ENCODE assay signal across 25 cellular contexts in the genomic region with DNA sequence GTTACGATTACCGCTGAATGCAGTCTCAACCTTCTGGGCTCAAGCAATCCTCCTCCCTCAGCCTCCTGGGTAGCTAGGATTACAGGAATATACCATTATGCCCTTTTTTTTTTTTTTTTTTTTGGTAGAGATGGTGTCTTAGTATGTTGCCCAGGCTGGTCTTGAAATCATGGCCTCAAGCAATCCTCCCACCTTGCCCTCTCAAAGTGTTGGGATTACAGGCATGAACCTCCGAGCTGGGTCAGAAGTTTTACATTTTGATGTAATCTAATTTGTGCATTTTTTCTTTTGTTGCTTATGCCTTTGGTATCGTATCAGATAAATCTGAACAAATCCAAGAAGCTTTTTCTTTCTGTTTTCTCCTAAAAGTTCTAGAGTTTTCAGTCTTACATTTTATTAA.
"Had no signal": no experiment of that assay in that cellular context is flagged by ENCODE, and none has a peak within 500 bp of the region (broad histone marks: within the 10 kb centered on the region; RNA-seq: fewer than 3 reads in every experiment).

No MANE protein-coding gene starts in this region.

- H3K27ac ChIP-seq: stomach, suprapubic skin, testis, thoracic aorta, thyroid gland, tibial artery, tibial nerve, transverse colon, upper lobe of left lung, upper lobe of right lung, uterus, vagina had no signal

- DNase-seq: stimulated activated CD4-positive, alpha-beta T cell treated with anti-CD3 and anti-CD28 coated beads, Interleukin-2, amount 100 ng/mL, for 48 hours; stimulated activated CD4-positive, alpha-beta T cell treated with anti-CD3 and anti-CD28 coated beads, Interleukin-4, amount 100 ng/mL, for 1 hour; stimulated activated CD4-positive, alpha-beta T cell treated with anti-CD3 and anti-CD28 coated beads, Interleukin-4, amount 100 ng/mL, for 24 hours; stimulated activated CD4-positive, alpha-beta T cell treated with anti-CD3 and anti-CD28 coated beads, Interleukin-4, amount 100 ng/mL, for 4 hours; stimulated activated CD8-positive, alpha-beta memory T cell treated with anti-CD3 and anti-CD28 coated beads, Interleukin-4, amount 100 ng/mL, for 48 hours; stimulated activated naive B cell treated with anti-CD40 and anti-IgM and Interleukin-4, amounts not matched to agents 10 μg/mL and 1 μg/mL and 100 μg/mL, for 72 hours; stimulated activated naive CD4-positive, alpha-beta T cell; stimulated activated naive CD4-positive, alpha-beta T cell treated with Interleukin-2 at 50 U/mL for 16 hours; stimulated activated naive CD8-positive, alpha-beta T cell treated with anti-CD3 and anti-CD28 coated beads, Interleukin-15, amount 100 ng/mL, for 72 hours; stimulated activated naive CD8-positive, alpha-beta T cell treated with anti-CD3 and anti-CD28 coated beads, Interleukin-15, Interleukin-2, amounts not matched to agents 100 U/mL and 50 U/mL, for 24 hours; stomach; substantia nigra; testis; thyroid gland; tibial artery; transverse colon; upper lobe of right lung; uterus had no signal

- H3K36me3 ChIP-seq: stomach, suprapubic skin, thoracic aorta, thyroid gland, tibial artery, tibial nerve, transverse colon, upper lobe of left lung, upper lobe of right lung, uterus, vagina had no signal

- ATAC-seq: stimulated activated effector memory CD8-positive, alpha-beta T cell treated with anti-CD3 and anti-CD28 coated beads, Interleukin-12 subunit alpha, Interleukin-12 subunit beta, amount 100 ng/mL, for 72 hours; stimulated activated memory B cell treated with anti-CD40 and anti-IgM and Interleukin-4, amounts not matched to agents 10 μg/mL and 1 μg/mL and 100 μg/mL, for 72 hours; stimulated activated naive B cell treated with anti-CD40 and anti-IgM and Interleukin-4, amounts not matched to agents 10 μg/mL and 1 μg/mL and 100 μg/mL, for 72 hours; stimulated activated naive CD8-positive, alpha-beta T cell treated with anti-CD3 and anti-CD28 coated beads, Interleukin-15, amount 100 ng/mL, for 72 hours; stimulated activated naive CD8-positive, alpha-beta T cell treated with anti-CD3 and anti-CD28 coated beads, Interleukin-15, Interleukin-2, amounts not matched to agents 100 U/mL and 50 U/mL, for 24 hours; upper lobe of right lung had no signal

- H3K9me3 ChIP-seq: stomach, suprapubic skin, testis, thoracic aorta, thyroid gland, tibial artery, tibial nerve, transverse colon, upper lobe of left lung, upper lobe of right lung, uterus, vagina had no signal

- H3K4me3 ChIP-seq: stomach, suprapubic skin, testis, thoracic aorta, thyroid gland, tibial artery, tibial nerve, transverse colon, upper lobe of left lung, upper lobe of right lung, uterus, vagina had no signal

- H3K27me3 ChIP-seq: stomach, suprapubic skin, testis, thyroid gland, tibial artery, tibial nerve, transverse colon, upper lobe of left lung, upper lobe of right lung, uterus, vagina had no signal

- H3K4me1 ChIP-seq: suprapubic skin, thyroid gland, upper lobe of right lung, uterus, vagina had no signal
